9 cellular contexts compared by ENCODE assay signal in genomic region chr6:22657341-22657985, GRCh38.
DNase-seq lines count a peak whose midpoint lies in the region; ATAC-seq and TF ChIP-seq lines count a peak whose summit lies in the region.
"Had no signal": no experiment of that assay in that cellular context is flagged by ENCODE, and none has a peak within 500 bp of the region (broad histone marks: within the 10 kb centered on the region; RNA-seq: fewer than 3 reads in every experiment).

No MANE protein-coding gene starts in this region.

- H3F3A ChIP-seq in GM23248 (ENCODE audit: insufficient read depth), result no peaks in the 10 kb centered on the region

- intact Hi-C loops in mammary epithelial cell (cut with micrococcal nuclease) (no loop called here), upper lobe of right lung (cut with DNase I) (no loop called here)

- no peak overlapping the region for H3K27ac ChIP-seq in mammary epithelial cell (ENCODE audit: insufficient read depth, low read depth, low read length)
- H3K27ac ChIP-seq in upper lobe of right lung, result no peak overlapping the region
- H3K27ac ChIP-seq in GM23248, result no peak overlapping the region
- H3K27ac ChIP-seq in Karpas-422 (ENCODE audit: low read length), result no peak overlapping the region
- H3K27ac ChIP-seq: lower lobe of right lung had no signal

- H3K36me3 ChIP-seq in mammary epithelial cell (ENCODE audit: insufficient read depth, low read length) (no peaks in the 10 kb centered on the region), upper lobe of right lung (no peaks in the 10 kb centered on the region), GM23248 (ENCODE audit: low read depth) (no peaks in the 10 kb centered on the region), Karpas-422 (ENCODE audit: insufficient read depth, low read length) (no peaks in the 10 kb centered on the region)
- H3K36me3 ChIP-seq: lower lobe of right lung had no signal

- H3K9me2 ChIP-seq in GM23248 (ENCODE audit: insufficient read depth) (no peaks in the 10 kb centered on the region), Karpas-422 (replicated peaks; ENCODE audit: insufficient read depth, low read length) (0 out of 2 replicates have a peak, but pooled peaks cover 3% of the 10 kb centered on the region)

- in situ Hi-C loops in mammary epithelial cell (cut with MboI; ENCODE audit: low sequenced_read_pairs in 2 of 2) (no loop called here), GM23248 (cut with MboI) (no loop called here)

- H3K9ac ChIP-seq in mammary epithelial cell (ENCODE audit: insufficient read depth, low read length) (no peak overlapping the region), GM23248 (no peak overlapping the region), Karpas-422 (ENCODE audit: low read length) (no peak overlapping the region)

- H3K27me3 ChIP-seq in mammary epithelial cell (ENCODE audit: insufficient read depth, low read length) (no peaks in the 10 kb centered on the region), upper lobe of right lung (no peaks in the 10 kb centered on the region), GM23248 (replicated peaks; ENCODE audit: insufficient read depth) (no peaks in the 10 kb centered on the region), Karpas-422 (ENCODE audit: low read length) (no peaks in the 10 kb centered on the region)

- ATAC-seq in GM18858 (IDR thresholded peaks at IDR 0.05; ENCODE audit: unreplicated experiment) (peak; percentile 38), HG03196 (IDR thresholded peaks at IDR 0.05; ENCODE audit: unreplicated experiment) (peak; percentile 52), upper lobe of right lung (no peak)
- ATAC-seq: lower lobe of right lung had no signal

- peaks cover 20% of the 10 kb centered on the region for H3K4me1 ChIP-seq in mammary epithelial cell (ENCODE audit: insufficient read depth, low read length)
- no peaks in the 10 kb centered on the region for H3K4me1 ChIP-seq in upper lobe of right lung
- H3K4me1 ChIP-seq in GM23248 (ENCODE audit: insufficient read depth), result no peaks in the 10 kb centered on the region
- no peaks in the 10 kb centered on the region for H3K4me1 ChIP-seq in Karpas-422 (ENCODE audit: low read length)
- H3K4me1 ChIP-seq: lower lobe of right lung had no signal

- H3K79me2 ChIP-seq in mammary epithelial cell (ENCODE audit: insufficient read depth, low read length) (no peaks in the 10 kb centered on the region), GM23248 (ENCODE audit: insufficient read depth) (no peaks in the 10 kb centered on the region), Karpas-422 (ENCODE audit: low read length) (no peaks in the 10 kb centered on the region)

- H3K4me3 ChIP-seq in mammary epithelial cell (replicated peaks in 1 of 3; ENCODE audit: insufficient read depth in 1 of 3, low read depth in 2 of 3, low read length in 3 of 3) (no peak overlapping the region), upper lobe of right lung (no peak overlapping the region), GM23248 (no peak overlapping the region), Karpas-422 (ENCODE audit: low read length) (no peak overlapping the region)
- H3K4me3 ChIP-seq: lower lobe of right lung had no signal

- no TSS peak for BruUV-seq in mammary epithelial cell (replicated peaks; lab: Mats Ljungman, UMichigan)

- CTCF ChIA-PET in mammary epithelial cell (lab: Charles Lee; ENCODE audit: low non-redundant PET), result no interaction called here

- H3K9me3 ChIP-seq in mammary epithelial cell (replicated peaks; ENCODE audit: insufficient read depth, low read length) (no peaks in the 10 kb centered on the region), upper lobe of right lung (no peaks in the 10 kb centered on the region), GM23248 (ENCODE audit: low read depth) (no peaks in the 10 kb centered on the region), Karpas-422 (ENCODE audit: low read length) (0 out of 2 replicates have a peak, but pooled peaks cover 10% of the 10 kb centered on the region)
- H3K9me3 ChIP-seq: lower lobe of right lung had no signal

- DNase-seq in mammary epithelial cell, result peak; percentile 63
- DNase-seq in nucleus accumbens (lab: John Stamatoyannopoulos, UW), result peak in 50 of 56 donors; percentile 2 to 80 (median 44)
- no peak for DNase-seq in upper lobe of right lung
- DNase-seq in GM23248, result no peak
- DNase-seq in Karpas-422, result no peak
- DNase-seq in NK-92 (lab: John Stamatoyannopoulos, UW; ENCODE audit: unreplicated experiment), result no peak
- DNase-seq: lower lobe of right lung had no signal

- 0% methylated on average over 1 of the region's 1 CpG for WGBS in mammary epithelial cell (ENCODE audit: low coverage, missing lambda C conversion rate)
- 0% methylated on average over 1 of the region's 1 CpG for WGBS in GM23248 (ENCODE audit: low coverage in 1 of 2, low lambda C conversion rate in 2 of 2, missing lambda C conversion rate in 2 of 2), 2 experiments

- H4K20me1 ChIP-seq in mammary epithelial cell (ENCODE audit: insufficient read depth, low read length) (no peaks in the 10 kb centered on the region), GM23248 (ENCODE audit: insufficient read depth) (no peaks in the 10 kb centered on the region), Karpas-422 (ENCODE audit: insufficient read depth, low read depth, low read length) (no peaks in the 10 kb centered on the region)

- H3K4me2 ChIP-seq in mammary epithelial cell (ENCODE audit: insufficient read depth, low read depth, low read length) (no peak overlapping the region), GM23248 (ENCODE audit: unreplicated experiment) (no peak overlapping the region), Karpas-422 (ENCODE audit: low read depth, low read length, poor library complexity, severe bottlenecking) (no peak overlapping the region)

- TF ChIP-seq CTCF in mammary epithelial cell (conservative IDR thresholded peaks at IDR 0.05 in 1 of 2, IDR thresholded peaks at IDR 0.05 in 1 of 2; ENCODE audit: extremely low read depth in 1 of 2, insufficient read depth in 1 of 2, low read depth in 1 of 2, low read length in 2 of 2) (no peak), upper lobe of right lung (IDR thresholded peaks at IDR 0.05) (no peak)

- H2AFZ ChIP-seq in mammary epithelial cell (ENCODE audit: low read depth, low read length) (peak overlapping the region; percentile 88), GM23248 (no peak overlapping the region), Karpas-422 (ENCODE audit: low read length) (no peak overlapping the region)

- dilution Hi-C loops in mammary epithelial cell (cut with HindIII; ENCODE audit: low sequenced_read_pairs), result no loop called here

Comparison
In these comparisons a context has a peak if more than half of its experiments do, and no peak if none do; other contexts are left out.
1. DNase-seq: peak in mammary epithelial cell (single experiment) and nucleus accumbens (50 of 56); none in upper lobe of right lung (single experiment), GM23248 (single experiment), Karpas-422 (single experiment) and NK-92 (single experiment).